13 cellular contexts compared by ENCODE assay signal in the genomic region with DNA sequence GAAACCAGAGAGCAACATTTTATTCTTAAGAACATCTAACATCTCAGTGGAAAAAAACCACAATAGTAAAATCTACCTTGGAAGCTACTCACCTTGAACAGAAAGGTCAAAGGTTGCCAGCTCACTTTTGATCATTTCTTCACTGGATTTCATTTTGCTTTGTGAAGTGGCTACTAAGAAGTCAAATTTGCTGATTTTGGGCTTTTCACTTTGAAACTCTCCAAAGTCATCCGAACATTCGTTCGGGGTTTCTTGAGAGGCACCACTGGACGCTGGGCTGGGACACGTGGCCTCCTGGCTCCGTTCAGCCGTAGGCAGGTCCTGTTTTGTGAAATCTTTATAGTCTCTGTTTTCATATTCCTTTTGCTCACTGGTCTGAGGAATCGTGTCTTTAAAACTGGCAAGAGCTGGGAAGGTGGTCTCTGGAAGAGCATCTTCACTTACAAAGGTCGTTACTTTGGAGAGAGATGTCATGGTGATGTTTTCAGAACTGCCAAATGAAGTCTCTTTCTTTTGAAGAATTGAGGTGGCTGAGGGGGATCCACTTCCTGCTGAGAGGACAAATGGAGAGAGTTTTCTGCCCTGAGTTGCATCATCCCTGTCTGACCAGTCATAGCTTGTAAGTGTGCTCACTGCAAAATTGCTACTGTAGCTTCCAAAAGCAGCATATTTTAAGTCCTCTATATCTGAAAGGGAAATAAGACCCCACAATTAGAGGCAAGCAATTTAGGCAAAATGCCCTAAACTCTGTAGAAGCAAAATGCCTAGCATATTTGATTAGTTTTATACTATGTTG. TPM values are rescaled to one million over a fixed set of nuclear protein-coding genes. Genes with fewer than 3 reads are reported as not detected.
DNase-seq lines count a peak whose midpoint lies in the region; ATAC-seq and TF ChIP-seq lines count a peak whose summit lies in the region.
"Had no signal": no experiment of that assay in that cellular context is flagged by ENCODE, and none has a peak within 500 bp of the region (broad histone marks: within the 10 kb centered on the region; RNA-seq: fewer than 3 reads in every experiment).

No MANE protein-coding gene starts in this region.

- H2AK5ac ChIP-seq in neuronal stem cell (ENCODE audit: low read depth, low read length), result no peak overlapping the region

- ATAC-seq in activated naive CD4-positive, alpha-beta T cell treated with anti-CD3 and anti-CD28 coated beads, Interleukin-2, amount 50 U/mL, for 72 hours, result no peak
- ATAC-seq in HG03159 (IDR thresholded peaks at IDR 0.05; ENCODE audit: unreplicated experiment), result no peak

- H3K9me3 ChIP-seq in AG04450 (ENCODE audit: control insufficient read depth, insufficient read depth, low read length), result no peaks in the 10 kb centered on the region
- H3K9me3 ChIP-seq in neuronal stem cell (replicated peaks in 1 of 2; ENCODE audit: control insufficient read depth in 2 of 2, insufficient read depth in 1 of 2, low read depth in 1 of 2, low read length in 2 of 2), result no peaks in the 10 kb centered on the region
- H3K9me3 ChIP-seq: SJSA1, thoracic aorta had no signal

- POLR2A ChIA-PET in AG04450 (lab: Yijun Ruan, JAX), result no interaction called here

- TF ChIP-seq CTCF in AG04450 (IDR thresholded peaks at IDR 0.05; ENCODE audit: low read depth, low read length), result no peak
- TF ChIP-seq CTCF in foreskin fibroblast (IDR thresholded peaks at IDR 0.05; ENCODE audit: low read depth, low read length), result no peak

- H2AFZ ChIP-seq in neuronal stem cell (ENCODE audit: low read length), result no peak overlapping the region

- no peaks in the 10 kb centered on the region for H3K9me3 Mint-ChIP-seq in activated naive CD4-positive, alpha-beta T cell treated with anti-CD3 and anti-CD28 coated beads, Interleukin-2, amount 50 U/mL, for 72 hours

- H3K23ac ChIP-seq in neuronal stem cell (ENCODE audit: low read depth, low read length, poor library complexity), result no peak overlapping the region

- H3K9ac ChIP-seq in neuronal stem cell (ENCODE audit: low read depth, low read length, poor library complexity), result no peak overlapping the region

- H3K27me3 ChIP-seq in AG04450 (ENCODE audit: control insufficient read depth, insufficient read depth, low read length) (no peaks in the 10 kb centered on the region), H7 (ENCODE audit: control insufficient read depth, insufficient read depth, low read length) (no peaks in the 10 kb centered on the region), neuronal stem cell (ENCODE audit: control insufficient read depth in 3 of 3, insufficient read depth in 3 of 3, low read depth in 1 of 3, low read length in 3 of 3) (no peaks in the 10 kb centered on the region)
- H3K27me3 ChIP-seq: SJSA1 had no signal

- H3K36me3 ChIP-seq in H7 (replicated peaks; ENCODE audit: control insufficient read depth, insufficient read depth, low read length), result peaks cover 9% of the 10 kb centered on the region
- H3K36me3 ChIP-seq in neuronal stem cell (replicated peaks in 1 of 2; ENCODE audit: control insufficient read depth in 2 of 2, insufficient read depth in 2 of 2, low read length in 2 of 2), result peaks cover 14 to 84% of the 10 kb centered on the region in 2 donors

- peak overlapping the region; percentile 13 to 66 for H3K27ac Mint-ChIP-seq in activated naive CD4-positive, alpha-beta T cell treated with anti-CD3 and anti-CD28 coated beads, Interleukin-2, amount 50 U/mL, for 72 hours

- WGBS in neuronal stem cell (ENCODE audit: extremely low coverage in 2 of 2, insufficient read length in 2 of 2, insufficient replicate concordance in 1 of 2), 2 donors, result no CpG with 5 or more reads among the region's 9 CpGs

- H3K79me1 ChIP-seq in neuronal stem cell (ENCODE audit: low read depth, low read length), result peaks cover 3% of the 10 kb centered on the region

- no peak for DNase-seq in AG04450 (ENCODE audit: low read depth, low spot score)
- peak; percentile 45 for DNase-seq in H7
- DNase-seq in activated naive CD4-positive, alpha-beta T cell treated with anti-CD3 and anti-CD28 coated beads, Interleukin-2, amount 50 U/mL, for 72 hours (ENCODE audit: low spot score in 2 of 2), result no peak
- peak; percentile 51 to 84 for DNase-seq in foreskin fibroblast
- no peak for DNase-seq in middle frontal gyrus (ENCODE audit: extremely low spot score, low spot score)
- DNase-seq in neuronal stem cell (ENCODE audit: low spot score), result no peak
- no peak for DNase-seq in NCI-H2171 treated with DMSO at 0.1 percent for 48 hours (lab: John Stamatoyannopoulos, UW)
- DNase-seq: NCI-H2227 treated with DMSO at 0.1 percent for 48 hours; nucleus accumbens; stimulated activated CD4-positive, alpha-beta T cell treated with anti-CD3 and anti-CD28 coated beads, Interleukin-4, amount 100 ng/mL, for 24 hours had no signal

- H3K14ac ChIP-seq in neuronal stem cell (ENCODE audit: low read length), result no peak overlapping the region

- H3K27ac ChIP-seq in AG04450 (ENCODE audit: low read depth, low read length) (peak overlapping the region; percentile 47), neuronal stem cell (replicated peaks; ENCODE audit: low read length) (no peak overlapping the region)
- H3K27ac ChIP-seq: SJSA1, thoracic aorta had no signal

- no peak overlapping the region for H4K91ac ChIP-seq in neuronal stem cell (ENCODE audit: low read depth, low read length, poor library complexity)

- no peak overlapping the region for H4K8ac ChIP-seq in neuronal stem cell (ENCODE audit: low read depth, low read length)

- H3K4me1 ChIP-seq in neuronal stem cell (ENCODE audit: control insufficient read depth in 2 of 2, insufficient read depth in 1 of 2, low read depth in 1 of 2, low read length in 2 of 2), result peaks cover 6% of the 10 kb centered on the region in 2 donors
- H3K4me1 ChIP-seq: SJSA1 had no signal

- no peak overlapping the region for H3K4me3 ChIP-seq in AG04450 (ENCODE audit: low read depth, low read length)
- no peak overlapping the region for H3K4me3 ChIP-seq in H7 (ENCODE audit: insufficient read depth, low read depth, low read length)
- no peak overlapping the region for H3K4me3 ChIP-seq in foreskin fibroblast (ENCODE audit: low read depth in 1 of 2, low read length in 2 of 2)
- no peak overlapping the region for H3K4me3 ChIP-seq in neuronal stem cell (ENCODE audit: low read length in 2 of 2)
- H3K4me3 ChIP-seq: SJSA1, thoracic aorta had no signal

- H2BK5ac ChIP-seq in neuronal stem cell (ENCODE audit: low read length), result no peak overlapping the region

- H2BK120ac ChIP-seq in neuronal stem cell (ENCODE audit: low read depth, low read length), result no peak overlapping the region

- peaks cover 0 to 2% of the 10 kb centered on the region in 2 donors for H3K36me3 Mint-ChIP-seq in activated naive CD4-positive, alpha-beta T cell treated with anti-CD3 and anti-CD28 coated beads, Interleukin-2, amount 50 U/mL, for 72 hours

- H2BK12ac ChIP-seq in neuronal stem cell (ENCODE audit: low read length), result no peak overlapping the region

- CTCF ChIA-PET in AG04450 (lab: Charles Lee), result interaction anchor here (0.9 to 1.5 kb wide), 2 partner anchors 12 to 169 kb away, joined by 3 to 4 read pairs; no protein-coding TSS in a partner anchor

- H3K4ac ChIP-seq in neuronal stem cell (ENCODE audit: low read length), result no peak overlapping the region

- no peak overlapping the region for H3K18ac ChIP-seq in neuronal stem cell (ENCODE audit: low read length)

- no peak overlapping the region for H2BK15ac ChIP-seq in neuronal stem cell (ENCODE audit: low read length)

- H3K4me2 ChIP-seq in neuronal stem cell (ENCODE audit: insufficient read depth, low read length, poor library complexity, severe bottlenecking), result no peak overlapping the region

RNA-seq across cellular contexts. Expression of a gene that starts 52.4 kb away (rescaled TPM):
- polyA plus RNA-seq in AG04450 (2011; rRNA removed), result 76.7 and 96.7 TPM in 2 replicates
- 55.3 and 76.7 TPM in 2 replicates for polyA minus RNA-seq in AG04450 (2011; rRNA and poly(A)+ RNA removed)
- 30.7 and 31.9 TPM in 2 replicates for total RNA-seq in H7 (2014; rRNA removed; shearing (Covaris generic))
- total RNA-seq in activated naive CD4-positive, alpha-beta T cell treated with anti-CD3 and anti-CD28 coated beads, Interleukin-2, amount 50 U/mL, for 72 hours, result 10 to 100 TPM in 1 of 2 donors, 1 to 10 TPM in 1; 7.6 to 13.1 TPM
- polyA plus RNA-seq in neuronal stem cell (2013, experiment 1 of 2), result 24.2 TPM
- 24.1 TPM for polyA plus RNA-seq in neuronal stem cell (2013, experiment 2 of 2)

Comparison
In these comparisons a context has a peak if more than half of its experiments do, and no peak if none do; other contexts are left out.
1. DNase-seq: peak in H7 (single experiment) and foreskin fibroblast (2 of 2); none in AG04450 (single experiment), activated naive CD4-positive, alpha-beta T cell treated with anti-CD3 and anti-CD28 coated beads, Interleukin-2, amount 50 U/mL, for 72 hours (0 of 2), middle frontal gyrus (single experiment), neuronal stem cell (single experiment) and NCI-H2171 treated with DMSO at 0.1 percent for 48 hours (single experiment).